ENCODE assay signal across 8 cellular contexts in the genomic region with DNA sequence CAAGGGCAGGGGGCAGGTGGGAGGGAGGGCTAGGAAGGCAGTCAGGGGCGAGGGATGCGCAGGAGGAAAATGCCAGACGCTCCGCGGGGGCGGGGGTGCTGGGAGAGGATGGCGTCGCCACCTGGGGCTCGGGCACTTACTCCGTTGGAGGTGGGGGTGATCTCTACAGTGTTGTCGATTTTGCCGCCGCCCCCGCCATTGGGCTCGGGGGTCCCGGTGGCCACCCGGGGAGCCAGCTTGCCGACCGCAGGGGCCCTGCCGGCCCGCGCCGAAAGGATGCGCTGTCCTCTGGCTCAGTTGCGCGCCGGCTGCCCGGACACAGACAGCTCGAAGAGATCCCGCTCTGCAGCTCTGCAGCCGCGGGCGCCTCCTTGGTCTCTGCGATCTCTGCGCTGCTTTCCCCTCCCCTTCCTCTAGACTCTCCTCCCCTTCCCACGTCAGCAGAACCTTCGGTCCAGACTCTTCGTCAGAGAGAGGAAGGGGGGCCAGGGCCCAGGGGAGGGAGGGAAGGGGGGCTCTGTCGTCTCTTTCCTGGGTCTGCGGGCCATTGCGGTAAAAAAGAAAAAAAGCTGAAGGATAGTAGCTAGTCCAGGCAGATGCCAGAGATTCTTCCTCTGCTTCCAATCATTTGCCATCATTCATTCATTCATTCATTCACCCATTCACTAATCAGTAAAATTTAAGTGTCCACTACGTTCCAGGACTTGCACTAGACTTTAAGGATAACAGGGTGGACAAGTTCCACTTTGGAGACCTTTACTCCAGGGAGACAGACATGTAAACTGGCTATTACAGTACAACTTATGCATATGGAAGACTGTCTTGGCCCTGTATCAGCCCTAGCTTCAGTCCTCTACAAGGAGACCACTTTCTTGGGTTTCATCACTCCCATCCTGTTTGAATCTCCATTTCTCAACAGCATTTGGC. TPM values are rescaled to one million over a fixed set of nuclear protein-coding genes. Genes with fewer than 3 reads are reported as not detected.
DNase-seq lines count a peak whose midpoint lies in the region; ATAC-seq and TF ChIP-seq lines count a peak whose summit lies in the region.

SLC22A17 (minus strand) TSS at position 382 of the 927 bp plus-strand sequence.

- no TSS peak for BruUV-seq in Calu3 (replicated peaks; lab: Mats Ljungman, UMichigan)

- CTCF ChIA-PET in Calu3 (lab: Charles Lee) = no interaction called here

- no peak for ATAC-seq in HG02973 (IDR thresholded peaks at IDR 0.05; ENCODE audit: unreplicated experiment)
- ATAC-seq in GM19023 (IDR thresholded peaks at IDR 0.05; ENCODE audit: unreplicated experiment) = no peak

- H3K4me1 Mint-ChIP-seq in Calu3 (ENCODE audit: low read depth, unreplicated experiment) = no peaks in the 10 kb centered on the region

- intact Hi-C loops in Calu3 (cut with micrococcal nuclease; ENCODE audit: unreplicated experiment) = no loop called here

- H3K4me3 Mint-ChIP-seq in Calu3 (ENCODE audit: low read depth, unreplicated experiment) = no peak within 1 kb of the TSS

- H3K27ac ChIP-seq in coronary artery = peak within 1 kb of the TSS; percentile 50 to 84

- DNase-seq in Calu3 (peak; percentile 11), NCI-H1694 treated with DMSO at 0.1 percent for 48 hours (lab: John Stamatoyannopoulos, UW) (peak; percentile 79), coronary artery (ENCODE audit: low spot score) (peak; percentile 88), kidney glomerular epithelial cell (lab: John Stamatoyannopoulos, UW) (peak; percentile 48)
- DNase-seq in activated CD4-positive, alpha-beta T cell treated with anti-CD3 and anti-CD28 coated beads for 4 hours = peak; percentile 46 to 63
- DNase-seq in stimulated activated CD4-positive, alpha-beta T cell treated with anti-CD3 and anti-CD28 coated beads, Interleukin-12 subunit alpha, Interleukin-12 subunit beta, amount 100 ng/mL, for 24 hours (ENCODE audit: low read depth in 2 of 2) = peak; percentile 26 to 51

- H3K27me3 Mint-ChIP-seq in Calu3 (ENCODE audit: unreplicated experiment) = peaks cover 86% of the 10 kb centered on the region

- peaks cover 3% of the 10 kb centered on the region for H3K9me3 Mint-ChIP-seq in Calu3 (ENCODE audit: low read depth, unreplicated experiment)

- no peaks in the 10 kb centered on the region for H3K36me3 Mint-ChIP-seq in Calu3 (ENCODE audit: insufficient read depth, unreplicated experiment)

- no peak for TF ChIP-seq CTCF in Calu3 (IDR thresholded peaks at IDR 0.05; ENCODE audit: unreplicated experiment)
- no peak for TF ChIP-seq CTCF in coronary artery (IDR thresholded peaks at IDR 0.05)

- H3K4me3 ChIP-seq in coronary artery = peak within 1 kb of the TSS; percentile 91

- no peak within 1 kb of the TSS for H3K27ac Mint-ChIP-seq in Calu3 (ENCODE audit: unreplicated experiment)

RNA-seq across cellular contexts. Expression of gene SLC22A17, which starts in this region (rescaled TPM):
- total RNA-seq in Calu3 (2022) = 0.39 and 0.61 TPM in 2 replicates

Comparison
In these comparisons a context has a peak if more than half of its experiments do, and no peak if none do; other contexts are left out.
1. Peak in DNase-seq in Calu3; RNA of the gene not detected or under 1 TPM.
2. DNase-seq: peak in every context shown above with its lines; median percentile 88 in coronary artery; 79 in NCI-H1694 treated with DMSO at 0.1 percent for 48 hours; 54 in activated CD4-positive, alpha-beta T cell treated with anti-CD3 and anti-CD28 coated beads for 4 hours; 48 in kidney glomerular epithelial cell; 38 in stimulated activated CD4-positive, alpha-beta T cell treated with anti-CD3 and anti-CD28 coated beads, Interleukin-12 subunit alpha, Interleukin-12 subunit beta, amount 100 ng/mL, for 24 hours; 11 in Calu3.